In the genomic region with DNA sequence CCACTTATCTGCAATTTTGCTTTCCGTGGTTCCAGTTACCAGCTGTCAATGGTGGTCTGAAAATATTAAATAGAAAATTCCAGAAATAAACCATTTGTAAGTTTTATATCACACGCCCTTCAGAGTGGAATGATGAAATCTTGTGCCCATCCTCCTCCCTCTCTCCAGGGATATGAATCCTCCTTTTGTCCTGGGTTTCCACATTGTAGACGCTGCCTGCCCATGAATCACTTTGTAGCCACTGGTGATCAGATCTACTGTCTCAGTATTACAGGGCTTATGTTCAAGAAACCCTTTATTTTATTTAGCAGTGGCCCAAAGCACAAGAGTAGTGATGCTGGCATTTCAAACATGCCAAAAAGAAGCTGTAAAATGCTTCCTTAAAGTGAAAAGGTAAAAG, we compare ENCODE assay signal across 23 cellular contexts.
"Had no signal": no experiment of that assay in that cellular context is flagged by ENCODE, and none has a peak within 500 bp of the region (broad histone marks: within the 10 kb centered on the region; RNA-seq: fewer than 3 reads in every experiment).

No MANE protein-coding gene starts in this region.

- H3K36me3 Mint-ChIP-seq: activated naive CD4-positive, alpha-beta T cell treated with anti-CD3 and anti-CD28 coated beads, Interleukin-2, amount 10 ng/mL, durations not matched to agents 7 days and 5 days; activated naive CD8-positive, alpha-beta T cell treated with anti-CD3 and anti-CD28 coated beads for 36 hours had no signal

- H3K27ac Mint-ChIP-seq: activated CD4-positive, alpha-beta T cell treated with anti-CD3 and anti-CD28 coated beads for 36 hours; activated CD8-positive, alpha-beta T cell treated with anti-CD3 and anti-CD28 coated beads for 36 hours; activated naive CD4-positive, alpha-beta T cell treated with anti-CD3 and anti-CD28 coated beads, Interleukin-2, amount 10 ng/mL, durations not matched to agents 7 days and 5 days; activated naive CD8-positive, alpha-beta T cell treated with anti-CD3 and anti-CD28 coated beads for 36 hours; activated T-cell treated with anti-CD3 and anti-CD28 coated beads, Interleukin-2, amount 50 U/mL, for 72 hours; activated T-helper 2 cell treated with anti-CD3 and anti-CD28 coated beads, Interferon-gamma antibody, Interleukin-2, Interleukin-4, amounts not matched to agents 10 μg/mL and 5 μg/mL and 100 μg/mL, durations not matched to agents 14 hours and 24 hours and 36 hours had no signal

- H3K4me1 Mint-ChIP-seq: activated CD4-positive, alpha-beta T cell treated with anti-CD3 and anti-CD28 coated beads for 36 hours; activated naive CD4-positive, alpha-beta T cell treated with anti-CD3 and anti-CD28 coated beads, Interleukin-2, amount 10 ng/mL, durations not matched to agents 7 days and 5 days; activated naive CD8-positive, alpha-beta T cell treated with anti-CD3 and anti-CD28 coated beads for 36 hours had no signal

- H3K4me3 ChIP-seq: SJSA1 had no signal

- H3K27me3 Mint-ChIP-seq: activated naive CD4-positive, alpha-beta T cell treated with anti-CD3 and anti-CD28 coated beads, Interleukin-2, amount 10 ng/mL, durations not matched to agents 7 days and 5 days; activated naive CD8-positive, alpha-beta T cell treated with anti-CD3 and anti-CD28 coated beads for 36 hours had no signal

- H3K4me1 ChIP-seq: SJSA1 had no signal

- H3K27me3 ChIP-seq: SJSA1 had no signal

- H3K9me3 ChIP-seq: SJSA1 had no signal

- H3K36me3 ChIP-seq: SJSA1 had no signal

- H3K4me3 Mint-ChIP-seq: activated CD4-positive, alpha-beta T cell treated with anti-CD3 and anti-CD28 coated beads for 36 hours; activated CD8-positive, alpha-beta T cell treated with anti-CD3 and anti-CD28 coated beads for 36 hours; activated naive CD4-positive, alpha-beta T cell treated with anti-CD3 and anti-CD28 coated beads, Interleukin-2, amount 10 ng/mL, durations not matched to agents 7 days and 5 days; activated naive CD8-positive, alpha-beta T cell treated with anti-CD3 and anti-CD28 coated beads for 36 hours; activated T-cell treated with anti-CD3 and anti-CD28 coated beads, Interleukin-2, amount 50 U/mL, for 72 hours had no signal

- FAIRE-seq: bronchial epithelial cell, RCC 7860 had no signal

- H3K9me3 Mint-ChIP-seq: activated CD8-positive, alpha-beta T cell treated with anti-CD3 and anti-CD28 coated beads for 36 hours; activated naive CD4-positive, alpha-beta T cell treated with anti-CD3 and anti-CD28 coated beads, Interleukin-2, amount 10 ng/mL, durations not matched to agents 7 days and 5 days; activated naive CD8-positive, alpha-beta T cell treated with anti-CD3 and anti-CD28 coated beads for 36 hours; activated T-helper 2 cell treated with anti-CD3 and anti-CD28 coated beads, Interferon-gamma antibody, Interleukin-2, Interleukin-4, amounts not matched to agents 10 μg/mL and 5 μg/mL and 100 μg/mL, durations not matched to agents 14 hours and 24 hours and 36 hours had no signal

- H3K27ac ChIP-seq: SJSA1, WERI-Rb-1 had no signal

- DNase-seq: activated CD4-positive, alpha-beta T cell treated with anti-CD3 and anti-CD28 coated beads for 36 hours; activated CD8-positive, alpha-beta memory T cell treated with anti-CD3 and anti-CD28 coated beads, Interleukin-2, amount 50 U/mL, for 4 hours; activated CD8-positive, alpha-beta T cell treated with anti-CD3 and anti-CD28 coated beads for 36 hours; activated gamma-delta T cell treated with Interleukin-2 at 50 U/mL for 16 hours; activated naive CD4-positive, alpha-beta T cell treated with anti-CD3 and anti-CD28 coated beads, Interleukin-2, amount 10 ng/mL, durations not matched to agents 7 days and 5 days; activated naive CD8-positive, alpha-beta T cell treated with anti-CD3 and anti-CD28 coated beads for 36 hours; activated T-cell treated with anti-CD3 and anti-CD28 coated beads, Interleukin-2, amount 50 U/mL, for 72 hours; anterior cingulate cortex; central memory CD4-positive, alpha-beta T cell; NCI-H1105 treated with DMSO at 0.1 percent for 48 hours; NCI-H1436 treated with DMSO at 0.1 percent for 48 hours; NCI-H187; NCI-H2081; NCI-H510A treated with DMSO at 0.1 percent for 48 hours; NCI-H69; NK-92 treated with Interleukin-12 subunit alpha and Interleukin-12 subunit beta, amount 100 ng/mL, for 24 hours; SHP77; T-helper 1 cell; WERI-Rb-1 had no signal
